11 cellular contexts compared by ENCODE assay signal in the genomic region with DNA sequence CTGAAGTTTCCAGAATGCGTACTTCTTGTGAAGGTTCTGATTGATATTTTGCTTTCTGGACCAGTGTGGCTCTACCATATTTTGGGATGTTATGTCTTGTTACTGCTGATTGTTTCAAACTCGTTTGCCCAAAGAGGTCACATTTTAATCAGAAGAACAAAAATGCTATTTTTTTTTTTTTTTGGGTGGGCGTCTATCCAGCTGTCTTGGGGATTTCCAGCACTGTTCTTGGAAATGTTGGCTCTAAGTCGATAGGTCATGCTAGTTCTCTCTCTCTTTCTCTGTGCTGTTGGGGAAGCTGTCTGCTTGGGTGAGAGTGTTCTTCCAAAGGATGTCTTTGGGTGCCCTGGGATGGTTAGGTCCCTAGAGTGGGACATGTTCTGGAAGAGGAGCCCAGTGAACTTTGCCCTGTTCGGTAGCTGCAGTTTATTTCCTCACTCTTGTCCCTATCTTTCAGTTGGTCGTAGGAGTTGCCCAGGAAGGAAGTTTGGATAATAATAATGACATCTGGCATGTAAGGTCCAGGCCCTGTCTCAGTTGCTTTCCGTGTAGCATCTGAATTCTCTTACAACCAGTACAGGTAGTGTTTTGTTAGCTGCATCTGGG. TPM values are rescaled to one million over a fixed set of nuclear protein-coding genes. Genes with fewer than 3 reads are reported as not detected.
A peak's percentile ranks its signal among the peaks of the same experiment; 100 is the strongest.
DNase-seq lines count a peak whose midpoint lies in the region; ATAC-seq, FAIRE-seq and TF ChIP-seq lines count a peak whose summit lies in the region.
"Had no signal": no experiment of that assay in that cellular context is flagged by ENCODE, and none has a peak within 500 bp of the region (broad histone marks: within the 10 kb centered on the region; RNA-seq: fewer than 3 reads in every experiment).

No MANE protein-coding gene starts in this region.

- H3K27ac Mint-ChIP-seq in activated CD8-positive, alpha-beta memory T cell treated with anti-CD3 and anti-CD28 coated beads, Interleukin-2, amount 10 ng/mL, durations not matched to agents 7 days and 5 days, result peak overlapping the region; percentile 73
- peak overlapping the region; percentile 88 for H3K27ac Mint-ChIP-seq in dendritic cell treated with granulocyte-macrophage colony-stimulating factor and Interleukin-4, amounts not matched to agents 40 ng/mL and 50 ng/mL, for 4 days
- peak overlapping the region; percentile 84 for H3K27ac Mint-ChIP-seq in stimulated activated memory B cell treated with anti-CD40 and anti-IgM and Interleukin-4, amounts not matched to agents 10 μg/mL and 1 μg/mL and 100 μg/mL, for 72 hours

- H3K4me3 Mint-ChIP-seq in activated CD8-positive, alpha-beta memory T cell treated with anti-CD3 and anti-CD28 coated beads, Interleukin-2, amount 10 ng/mL, durations not matched to agents 7 days and 5 days, result peak overlapping the region; percentile 50
- H3K4me3 Mint-ChIP-seq in dendritic cell treated with granulocyte-macrophage colony-stimulating factor and Interleukin-4, amounts not matched to agents 40 ng/mL and 50 ng/mL, for 4 days, result peak overlapping the region; percentile 84
- peak overlapping the region; percentile 93 for H3K4me3 Mint-ChIP-seq in stimulated activated memory B cell treated with anti-CD40 and anti-IgM and Interleukin-4, amounts not matched to agents 10 μg/mL and 1 μg/mL and 100 μg/mL, for 72 hours

- CTCF ChIA-PET in activated CD8-positive, alpha-beta memory T cell treated with anti-CD3 and anti-CD28 coated beads, Interleukin-2, amount 10 ng/mL, durations not matched to agents 7 days and 5 days (lab: Charles Lee), result interaction anchor here (1.2 to 4.0 kb wide), 3 partner anchors 81 to 85 kb away, joined by 7 to 17 read pairs (median 14); no protein-coding TSS in a partner anchor

- TF ChIP-seq POLR2A in erythroblast (IDR thresholded peaks at IDR 0.05; ENCODE audit: low read length), result no peak

- intact Hi-C loops in dendritic cell treated with granulocyte-macrophage colony-stimulating factor and Interleukin-4, amounts not matched to agents 40 ng/mL and 50 ng/mL, for 4 days (cut with micrococcal nuclease), result loop anchor here (5.0 kb wide), 1 partner anchor 80 kb away; no protein-coding TSS in a partner anchor

- no peak overlapping the region for H2AFZ ChIP-seq in Karpas-422 (ENCODE audit: low read length)

- H3K9me2 ChIP-seq in Karpas-422 (replicated peaks; ENCODE audit: insufficient read depth, low read length), result no peaks in the 10 kb centered on the region

- peaks cover 40% of the 10 kb centered on the region for H3K27me3 Mint-ChIP-seq in activated CD8-positive, alpha-beta memory T cell treated with anti-CD3 and anti-CD28 coated beads, Interleukin-2, amount 10 ng/mL, durations not matched to agents 7 days and 5 days
- peaks cover 3% of the 10 kb centered on the region for H3K27me3 Mint-ChIP-seq in dendritic cell treated with granulocyte-macrophage colony-stimulating factor and Interleukin-4, amounts not matched to agents 40 ng/mL and 50 ng/mL, for 4 days
- no peaks in the 10 kb centered on the region for H3K27me3 Mint-ChIP-seq in stimulated activated memory B cell treated with anti-CD40 and anti-IgM and Interleukin-4, amounts not matched to agents 10 μg/mL and 1 μg/mL and 100 μg/mL, for 72 hours

- H3K27ac ChIP-seq in Karpas-422 (ENCODE audit: low read length), result peak overlapping the region; percentile 99

- peak overlapping the region; percentile 81 for H3K4me3 ChIP-seq in Karpas-422 (ENCODE audit: low read length)

- peaks cover 59% of the 10 kb centered on the region for H3K36me3 ChIP-seq in Karpas-422 (ENCODE audit: insufficient read depth, low read length)
- H3K36me3 ChIP-seq: adrenal gland had no signal

- H3K9me3 ChIP-seq in Karpas-422 (ENCODE audit: low read length), result no peaks in the 10 kb centered on the region
- H3K9me3 ChIP-seq: adrenal gland had no signal

- H4K20me1 ChIP-seq in Karpas-422 (ENCODE audit: insufficient read depth, low read depth, low read length), result peaks cover 52% of the 10 kb centered on the region

- FAIRE-seq in frontal cortex (lab: Jason Lieb, UNC), result no peak

- DNase-seq in activated CD8-positive, alpha-beta memory T cell treated with anti-CD3 and anti-CD28 coated beads, Interleukin-2, amount 10 ng/mL, durations not matched to agents 7 days and 5 days, result no peak
- no peak for DNase-seq in activated CD8-positive, alpha-beta memory T cell treated with anti-CD3 and anti-CD28 coated beads, Interleukin-2, amount 50 U/mL, for 48 hours
- DNase-seq in Karpas-422 (peak; percentile 43), frontal cortex (ENCODE audit: low spot score in 2 of 2) (no peak), erythroblast (lab: John Stamatoyannopoulos, UW) (no peak), NCI-H1417 (lab: John Stamatoyannopoulos, UW) (no peak)
- DNase-seq: ACHN, adrenal gland, SIG-M5 had no signal

- H3K36me3 Mint-ChIP-seq in activated CD8-positive, alpha-beta memory T cell treated with anti-CD3 and anti-CD28 coated beads, Interleukin-2, amount 10 ng/mL, durations not matched to agents 7 days and 5 days, result peaks cover 26% of the 10 kb centered on the region
- H3K36me3 Mint-ChIP-seq in dendritic cell treated with granulocyte-macrophage colony-stimulating factor and Interleukin-4, amounts not matched to agents 40 ng/mL and 50 ng/mL, for 4 days (ENCODE audit: low read depth), result peaks cover 69% of the 10 kb centered on the region
- H3K36me3 Mint-ChIP-seq in stimulated activated memory B cell treated with anti-CD40 and anti-IgM and Interleukin-4, amounts not matched to agents 10 μg/mL and 1 μg/mL and 100 μg/mL, for 72 hours, result peaks cover 72% of the 10 kb centered on the region

- H3K9me3 Mint-ChIP-seq in activated CD8-positive, alpha-beta memory T cell treated with anti-CD3 and anti-CD28 coated beads, Interleukin-2, amount 10 ng/mL, durations not matched to agents 7 days and 5 days (ENCODE audit: low read depth), result no peaks in the 10 kb centered on the region
- no peaks in the 10 kb centered on the region for H3K9me3 Mint-ChIP-seq in dendritic cell treated with granulocyte-macrophage colony-stimulating factor and Interleukin-4, amounts not matched to agents 40 ng/mL and 50 ng/mL, for 4 days
- H3K9me3 Mint-ChIP-seq in stimulated activated memory B cell treated with anti-CD40 and anti-IgM and Interleukin-4, amounts not matched to agents 10 μg/mL and 1 μg/mL and 100 μg/mL, for 72 hours, result no peaks in the 10 kb centered on the region

- H3K79me2 ChIP-seq in Karpas-422 (ENCODE audit: low read length), result peaks cover 76% of the 10 kb centered on the region

- no peak for ATAC-seq in activated CD8-positive, alpha-beta memory T cell treated with anti-CD3 and anti-CD28 coated beads, Interleukin-2, amount 10 ng/mL, durations not matched to agents 7 days and 5 days
- no peak for ATAC-seq in stimulated activated memory B cell treated with anti-CD40 and anti-IgM and Interleukin-4, amounts not matched to agents 10 μg/mL and 1 μg/mL and 100 μg/mL, for 72 hours

- H3K9ac ChIP-seq in Karpas-422 (ENCODE audit: low read length), result peak overlapping the region; percentile 91

- peaks cover 79% of the 10 kb centered on the region for H3K4me1 ChIP-seq in Karpas-422 (ENCODE audit: low read length)

- peak overlapping the region; percentile 93 for H3K4me2 ChIP-seq in Karpas-422 (ENCODE audit: low read depth, low read length, poor library complexity, severe bottlenecking)

- H3K27me3 ChIP-seq in Karpas-422 (ENCODE audit: low read length), result no peaks in the 10 kb centered on the region

- peaks cover 48% of the 10 kb centered on the region for H3K4me1 Mint-ChIP-seq in activated CD8-positive, alpha-beta memory T cell treated with anti-CD3 and anti-CD28 coated beads, Interleukin-2, amount 10 ng/mL, durations not matched to agents 7 days and 5 days
- H3K4me1 Mint-ChIP-seq in dendritic cell treated with granulocyte-macrophage colony-stimulating factor and Interleukin-4, amounts not matched to agents 40 ng/mL and 50 ng/mL, for 4 days (ENCODE audit: low read depth), result peaks cover 82% of the 10 kb centered on the region
- H3K4me1 Mint-ChIP-seq in stimulated activated memory B cell treated with anti-CD40 and anti-IgM and Interleukin-4, amounts not matched to agents 10 μg/mL and 1 μg/mL and 100 μg/mL, for 72 hours, result peaks cover 79% of the 10 kb centered on the region

RNA-seq across cellular contexts. Expression of a gene that starts 2.9 kb away (rescaled TPM):
- total RNA-seq in activated CD8-positive, alpha-beta memory T cell treated with anti-CD3 and anti-CD28 coated beads, Interleukin-2, amount 10 ng/mL, durations not matched to agents 7 days and 5 days, result 10 to 100 TPM in 1 of 2 experiments, 1 to 10 TPM in 1; 8.4 to 11.1 TPM
- 285 and 592 TPM in 2 replicates for total RNA-seq in Karpas-422 (2014; rRNA removed; shearing (Covaris generic); ENCODE audit: low replicate concordance)
- 3.7 TPM for total RNA-seq in frontal cortex

Comparison
In these comparisons a context has a peak if more than half of its experiments do, and no peak if none do; other contexts are left out.
1. RNA of a gene that starts 2.9 kb away (total RNA-seq): 285 to 592 TPM in Karpas-422; 8.4 to 11.1 TPM in activated CD8-positive, alpha-beta memory T cell treated with anti-CD3 and anti-CD28 coated beads, Interleukin-2, amount 10 ng/mL, durations not matched to agents 7 days and 5 days and 3.7 TPM in frontal cortex (single experiment); every median in the first group is over 10 times any median in the second.
2. Peak in every context shown above with its lines, with median percentiles within 50 percentile points of each other: H3K27ac Mint-ChIP-seq and H3K4me3 Mint-ChIP-seq.